ENCODE assay signal across 8 cellular contexts in the genomic region with DNA sequence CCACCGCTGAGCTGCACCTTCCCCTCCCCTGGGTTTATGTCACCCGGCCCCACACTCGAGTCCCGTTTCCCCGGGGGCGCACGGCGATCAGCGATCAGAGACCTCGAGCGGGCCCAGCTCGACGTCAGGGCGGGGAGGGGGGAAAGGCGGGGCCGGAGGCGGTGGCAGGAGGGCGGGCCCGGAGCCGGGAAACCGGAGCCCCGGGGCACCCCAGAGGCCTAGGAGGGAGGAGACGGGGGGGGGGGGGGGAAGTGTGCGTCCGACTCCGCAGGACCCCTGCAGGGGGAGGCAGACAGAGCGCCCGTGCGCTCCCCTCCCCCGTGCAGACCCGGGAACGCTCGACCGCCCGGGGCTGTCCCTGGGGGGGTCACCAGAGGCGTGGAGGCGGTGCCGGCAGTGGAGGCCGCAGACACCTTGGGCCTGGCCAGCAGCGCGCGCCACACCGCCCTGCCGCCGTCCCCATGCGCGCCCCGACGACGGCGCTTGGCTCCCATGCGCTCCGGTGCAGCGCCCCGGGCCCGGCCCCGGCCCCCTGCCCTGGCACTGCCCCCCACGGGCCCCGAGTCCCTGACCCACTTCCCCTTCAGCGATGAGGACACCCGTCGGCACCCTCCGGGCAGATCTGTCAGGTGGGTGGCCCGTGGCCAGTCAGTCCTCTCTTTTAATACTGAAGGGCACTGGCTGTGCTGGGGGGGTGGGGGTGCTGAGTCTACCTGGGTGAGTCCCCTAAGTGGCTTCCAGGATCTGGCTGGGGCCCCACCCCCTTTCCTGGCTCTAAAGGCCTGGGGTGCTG. TPM values are rescaled to one million over a fixed set of nuclear protein-coding genes. Genes with fewer than 3 reads are reported as not detected.
DNase-seq lines count a peak whose midpoint lies in the region; ATAC-seq, FAIRE-seq and TF ChIP-seq lines count a peak whose summit lies in the region.

No MANE protein-coding gene starts in this region.

- H3K4me3 Mint-ChIP-seq in T-helper 1 cell treated with Interleukin-12 subunit alpha and Interleukin-12 subunit beta and Interleukin-4 antibody, amounts not matched to agents 30 μg/mL and 1 μg/mL, for 36 hours = peak overlapping the region; percentile 86

- H3K4me2 ChIP-seq in GM23248 (ENCODE audit: unreplicated experiment) = peak overlapping the region; percentile 71
- H3K4me2 ChIP-seq in GM12878 (ENCODE audit: control insufficient read depth, insufficient read depth) = peak overlapping the region; percentile 100

- TF ChIP-seq POLR2A in GM12878 (IDR thresholded peaks at IDR 0.05; ENCODE audit: low read depth, low read length) = no peak

- CTCF ChIA-PET in GM12878 (lab: Yijun Ruan, JAX) = interaction anchor here (1.4 to 27.3 kb wide), 2 partner anchors 22 to 44 kb away, joined by 3 to 1053 read pairs; partner anchors contain the start of genes CDC37 and PDE4A

- intact Hi-C loops in GM12878 (cut with micrococcal nuclease; ENCODE audit: unreplicated experiment) = no loop called here

- H3K9ac ChIP-seq in GM23248 = peak overlapping the region; percentile 77
- peak overlapping the region; percentile 53 for H3K9ac ChIP-seq in GM12878 (ENCODE audit: control insufficient read depth, insufficient read depth, low read length)

- no peak for TF ChIP-seq RAD21 in GM12878 (IDR thresholded peaks at IDR 0.05; ENCODE audit: insufficient read depth, low read depth, low read length)

- TF ChIP-seq EP300 in GM12878 (IDR thresholded peaks at IDR 0.05; ENCODE audit: borderline replicate concordance in 1 of 2, control insufficient read depth in 1 of 2, low read depth in 2 of 2, low read length in 2 of 2) = no peak

- H3K79me2 ChIP-seq in GM23248 (ENCODE audit: insufficient read depth) = peaks cover 11% of the 10 kb centered on the region; the same call in 1 of the 2 replicates
- H3K79me2 ChIP-seq in GM12878 (ENCODE audit: control insufficient read depth, insufficient read depth, low read length) = peaks cover 2% of the 10 kb centered on the region; the same call in 1 of the 2 replicates

- H3K36me3 ChIP-seq in GM23248 (ENCODE audit: low read depth) (no peaks in the 10 kb centered on the region), GM12878 (ENCODE audit: control insufficient read depth in 2 of 2, insufficient read depth in 2 of 2, low read length in 1 of 2) (no peaks in the 10 kb centered on the region; a peak in 1 of 4 replicates)

- 4 to 5% methylated on average over 28 to 38 of the region's 64 CpGs for WGBS in GM23248 (ENCODE audit: low coverage in 1 of 2, low lambda C conversion rate in 2 of 2, missing lambda C conversion rate in 2 of 2), 2 experiments
- WGBS in GM12878 (ENCODE audit: insufficient coverage, insufficient replicate concordance, low lambda C conversion rate, missing lambda C conversion rate) = 4% methylated on average over 39 of the region's 64 CpGs

- peak overlapping the region; percentile 88 for H3K27ac Mint-ChIP-seq in T-helper 1 cell treated with Interleukin-12 subunit alpha and Interleukin-12 subunit beta and Interleukin-4 antibody, amounts not matched to agents 30 μg/mL and 1 μg/mL, for 36 hours

- H2AFZ ChIP-seq in GM23248 (peak overlapping the region; percentile 78), GM12878 (ENCODE audit: control insufficient read depth, low read depth, low read length) (peak overlapping the region; percentile 72)

- no peak for FAIRE-seq in GM12878 (lab: Jason Lieb, UNC)

- peaks cover 29% of the 10 kb centered on the region for H3K36me3 Mint-ChIP-seq in T-helper 1 cell treated with Interleukin-12 subunit alpha and Interleukin-12 subunit beta and Interleukin-4 antibody, amounts not matched to agents 30 μg/mL and 1 μg/mL, for 36 hours (ENCODE audit: low read depth)

- TF ChIP-seq CTCF in GM12878 (IDR thresholded peaks at IDR 0.05 in 2 of 3, conservative IDR thresholded peaks at IDR 0.05 in 1 of 3; ENCODE audit: control insufficient read depth in 2 of 3, extremely low read depth in 1 of 3, insufficient read depth in 1 of 3, low read depth in 3 of 3, low read length in 3 of 3) = no peak

- peaks cover 56% of the 10 kb centered on the region for H3K4me1 Mint-ChIP-seq in T-helper 1 cell treated with Interleukin-12 subunit alpha and Interleukin-12 subunit beta and Interleukin-4 antibody, amounts not matched to agents 30 μg/mL and 1 μg/mL, for 36 hours (ENCODE audit: low read depth)

- ATAC-seq in GM12878 = peak; percentile 66
- ATAC-seq in GM21619 (IDR thresholded peaks at IDR 0.05; ENCODE audit: unreplicated experiment) = no peak

- SMC1A ChIA-PET in GM12878 (lab: Charles Lee; ENCODE audit: uncharacterized antibody, unreplicated experiment) = interaction anchor here (0.9 to 17.7 kb wide), 2 partner anchors 21 to 40 kb away, joined by 3 to 364 read pairs; partner anchors contain the start of gene CDC37

- DNase-seq in GM23248 (peak; percentile 80), GM12878 (ENCODE audit: low read depth, low spot score) (no peak), islet precursor cell (peak; percentile 60), NCI-H1930 (lab: John Stamatoyannopoulos, UW) (no peak), retina (no peak)
- DNase-seq in stimulated activated CD8-positive, alpha-beta memory T cell treated with anti-CD3 and anti-CD28 coated beads, Interleukin-4, amount 100 ng/mL, for 48 hours = peak; percentile 75

- peaks cover 31% of the 10 kb centered on the region for H3K27me3 Mint-ChIP-seq in T-helper 1 cell treated with Interleukin-12 subunit alpha and Interleukin-12 subunit beta and Interleukin-4 antibody, amounts not matched to agents 30 μg/mL and 1 μg/mL, for 36 hours (ENCODE audit: low read depth)

- peak overlapping the region; percentile 75 for H3K4me3 ChIP-seq in GM23248
- peak overlapping the region; percentile 54; the same call in 1 of the 2 replicates for H3K4me3 ChIP-seq in GM12878

- H3K4me1 ChIP-seq in GM23248 (ENCODE audit: insufficient read depth) (no peaks in the 10 kb centered on the region), GM12878 (ENCODE audit: control insufficient read depth, insufficient read depth, low read length) (peaks cover 41% of the 10 kb centered on the region)

- in situ Hi-C loops in GM23248 (cut with MboI) (no loop called here), GM12878 (cut with MboI) (no loop called here)

- no TSS peak for BruUV-seq in GM12878 (replicated peaks; lab: Mats Ljungman, UMichigan)

- no peaks in the 10 kb centered on the region for H3K9me3 Mint-ChIP-seq in T-helper 1 cell treated with Interleukin-12 subunit alpha and Interleukin-12 subunit beta and Interleukin-4 antibody, amounts not matched to agents 30 μg/mL and 1 μg/mL, for 36 hours

- H3K9me3 ChIP-seq in GM23248 (ENCODE audit: low read depth) = no peaks in the 10 kb centered on the region
- H3K9me3 ChIP-seq in GM12878 (replicated peaks; ENCODE audit: control insufficient read depth, insufficient read depth, low read length) = no peaks in the 10 kb centered on the region

- no peaks in the 10 kb centered on the region for H3K27me3 ChIP-seq in GM23248 (replicated peaks; ENCODE audit: insufficient read depth)
- H3K27me3 ChIP-seq in GM12878 (replicated peaks in 1 of 2; ENCODE audit: control insufficient read depth in 2 of 2, insufficient read depth in 2 of 2, low read length in 1 of 2) = peaks cover 0 to 4% of the 10 kb centered on the region in 2 experiments; a peak in 1 of 4 replicates

- no peak overlapping the region for H3K27ac ChIP-seq in GM23248
- H3K27ac ChIP-seq in GM12878 (ENCODE audit: control insufficient read depth, insufficient read depth) = peak overlapping the region; percentile 56; the same call in 1 of the 2 replicates

- POLR2A ChIA-PET in GM12878 (lab: Charles Lee) = interaction anchor here (0.5 to 3.3 kb wide), 11 partner anchors 14 to 1901 kb away, joined by 3 to 16 read pairs (median 3); no protein-coding TSS in a partner anchor

- RAD21 ChIA-PET in GM12878 (lab: Charles Lee; ENCODE audit: unreplicated experiment) = interaction anchor here (0.5 to 3.7 kb wide), 9 partner anchors 11 to 330 kb away, joined by 3 to 21 read pairs (median 6); partner anchors contain the start of genes CDC37, ICAM1 and PDE4A

- H4K20me1 ChIP-seq in GM23248 (ENCODE audit: insufficient read depth) (no peaks in the 10 kb centered on the region), GM12878 (ENCODE audit: control insufficient read depth, insufficient read depth) (no peaks in the 10 kb centered on the region)

- peaks cover 19% of the 10 kb centered on the region for H3F3A ChIP-seq in GM23248 (ENCODE audit: insufficient read depth)

- no peaks in the 10 kb centered on the region for H3K9me2 ChIP-seq in GM23248 (ENCODE audit: insufficient read depth)

RNA-seq across cellular contexts. Expression of gene PDE4A, which starts 11.8 kb away (rescaled TPM):
- 2.4 and 4.7 TPM in 2 replicates for total RNA-seq in GM23248 (2014; rRNA removed; shearing (Covaris generic))
- polyA plus RNA-seq in GM23248 (2016; fragmentation: Nextera tagmentation; extraction: Ambion mirVana) (15.9 and 17.4 TPM in 2 replicates), GM12878 (2011; rRNA removed) (2.7 and 4.8 TPM in 2 replicates), GM12878 (2014; fragmentation: Illumina TruSeq; extraction: Trizol) (3.5 and 5.0 TPM in 2 replicates), GM12878 (2014; fragmentation: Nextera tagmentation; extraction: Ambion mirVana) (under 1 TPM; 0.24 to 0.46 TPM), GM12878 (2014; rRNA removed) (7.1 and 7.9 TPM in 2 replicates), GM12878 (2016; fragmentation: Nextera tagmentation; extraction: Ambion mirVana) (1 to 10 TPM; 7.4 to 8.1 TPM)
- total RNA-seq in GM12878 (2013; cell fraction: nucleolus; rRNA removed) = 7.4 and 7.7 TPM in 2 replicates
- total RNA-seq in GM12878 (2014; rRNA removed) (1.6 and 1.9 TPM in 2 replicates), GM12878 (2014; rRNA removed; fragmentation: Illumina TruSeq; extraction: Trizol) (1.7 and 1.9 TPM in 2 replicates), GM12878 (2021) (11.1 and 13.3 TPM in 2 replicates)
- polyA plus RNA-seq in GM12878 (2011; ENCODE audit: low read depth) = 6.4 TPM
- 8.4 and 9.3 TPM in 2 replicates for polyA plus RNA-seq in GM12878 (2011; cell fraction: cytosol; rRNA removed)
- polyA plus RNA-seq in GM12878 (2011; cell fraction: nucleus; rRNA removed) = 11.0 and 16.0 TPM in 2 replicates
- 14.3 and 15.7 TPM in 2 replicates for polyA plus RNA-seq in GM12878 (2012)
- polyA minus RNA-seq in GM12878 (2011; rRNA and poly(A)+ RNA removed) = 7.7 and 10.3 TPM in 2 replicates
- 7.8 and 9.2 TPM in 2 replicates for polyA minus RNA-seq in GM12878 (2011; cell fraction: cytosol; rRNA and poly(A)+ RNA removed)
- 3.5 TPM in 2 replicates for polyA minus RNA-seq in GM12878 (2011; cell fraction: nucleus; rRNA and poly(A)+ RNA removed)

RNA-seq across cellular contexts. Expression of gene CDC37, which starts 28.8 kb away (rescaled TPM):
- total RNA-seq in GM23248 (2014; rRNA removed; shearing (Covaris generic)) = 268 and 301 TPM in 2 replicates
- 288 and 291 TPM in 2 replicates for polyA plus RNA-seq in GM23248 (2016; fragmentation: Nextera tagmentation; extraction: Ambion mirVana)
- total RNA-seq in GM12878 (2013; cell fraction: nucleolus; rRNA removed) = 43.2 and 59.3 TPM in 2 replicates
- total RNA-seq in GM12878 (2014; rRNA removed) = 179 and 197 TPM in 2 replicates
- total RNA-seq in GM12878 (2014; rRNA removed; fragmentation: Illumina TruSeq; extraction: Trizol) = 110 and 117 TPM in 2 replicates
- 144 and 155 TPM in 2 replicates for total RNA-seq in GM12878 (2021)
- polyA plus RNA-seq in GM12878 (2011; ENCODE audit: low read depth) = 84.0 TPM
- polyA plus RNA-seq in GM12878 (2011; rRNA removed) = 140 and 200 TPM in 2 replicates
- 211 and 322 TPM in 2 replicates for polyA plus RNA-seq in GM12878 (2011; cell fraction: cytosol; rRNA removed)
- polyA plus RNA-seq in GM12878 (2011; cell fraction: nucleus; rRNA removed) = 421 and 498 TPM in 2 replicates
- 146 and 163 TPM in 2 replicates for polyA plus RNA-seq in GM12878 (2012)
- polyA plus RNA-seq in GM12878 (2014; fragmentation: Illumina TruSeq; extraction: Trizol) = 50.7 and 105 TPM in 2 replicates
- polyA plus RNA-seq in GM12878 (2014; fragmentation: Nextera tagmentation; extraction: Ambion mirVana) = 1 to 10 TPM; 4.7 to 8.8 TPM
- polyA plus RNA-seq in GM12878 (2014; rRNA removed) = 265 and 297 TPM in 2 replicates
- 100 to 1,000 TPM; 255 to 262 TPM for polyA plus RNA-seq in GM12878 (2016; fragmentation: Nextera tagmentation; extraction: Ambion mirVana)
- 76.0 and 82.1 TPM in 2 replicates for polyA minus RNA-seq in GM12878 (2011; rRNA and poly(A)+ RNA removed)
- polyA minus RNA-seq in GM12878 (2011; cell fraction: cytosol; rRNA and poly(A)+ RNA removed) = 42.4 and 45.5 TPM in 2 replicates
- 22.4 and 40.0 TPM in 2 replicates for polyA minus RNA-seq in GM12878 (2011; cell fraction: nucleus; rRNA and poly(A)+ RNA removed)

RNA-seq across cellular contexts. Expression of gene TYK2, which starts 51.8 kb away (rescaled TPM):
- total RNA-seq in GM23248 (2014; rRNA removed; shearing (Covaris generic)) = 64.1 and 85.5 TPM in 2 replicates
- polyA plus RNA-seq in GM23248 (2016; fragmentation: Nextera tagmentation; extraction: Ambion mirVana) (54.3 and 60.4 TPM in 2 replicates), GM12878 (2011; rRNA removed) (62.0 and 127 TPM in 2 replicates), GM12878 (2014; fragmentation: Illumina TruSeq; extraction: Trizol) (80.2 and 185 TPM in 2 replicates), GM12878 (2014; fragmentation: Nextera tagmentation; extraction: Ambion mirVana) (10 to 100 TPM; 36.4 to 66.9 TPM), GM12878 (2014; rRNA removed) (364 and 387 TPM in 2 replicates), GM12878 (2016; fragmentation: Nextera tagmentation; extraction: Ambion mirVana) (100 to 1,000 TPM; 172 to 186 TPM)
- total RNA-seq in GM12878 (2013; cell fraction: nucleolus; rRNA removed) = 483 and 545 TPM in 2 replicates
- total RNA-seq in GM12878 (2014; rRNA removed) (235 and 304 TPM in 2 replicates), GM12878 (2014; rRNA removed; fragmentation: Illumina TruSeq; extraction: Trizol) (145 and 164 TPM in 2 replicates), GM12878 (2021) (267 and 297 TPM in 2 replicates)
- 148 TPM for polyA plus RNA-seq in GM12878 (2011; ENCODE audit: low read depth)
- 171 and 227 TPM in 2 replicates for polyA plus RNA-seq in GM12878 (2011; cell fraction: cytosol; rRNA removed)
- 997 and 1,420 TPM in 2 replicates for polyA plus RNA-seq in GM12878 (2011; cell fraction: nucleus; rRNA removed)
- 217 and 288 TPM in 2 replicates for polyA plus RNA-seq in GM12878 (2012)
- polyA minus RNA-seq in GM12878 (2011; rRNA and poly(A)+ RNA removed) = 58.7 and 148 TPM in 2 replicates
- 70.7 and 98.7 TPM in 2 replicates for polyA minus RNA-seq in GM12878 (2011; cell fraction: cytosol; rRNA and poly(A)+ RNA removed)
- 78.8 and 145 TPM in 2 replicates for polyA minus RNA-seq in GM12878 (2011; cell fraction: nucleus; rRNA and poly(A)+ RNA removed)

Comparison
In these comparisons a context has a peak if more than half of its experiments do, and no peak if none do; other contexts are left out.
1. DNase-seq: peak in GM23248 (single experiment), islet precursor cell (single experiment) and stimulated activated CD8-positive, alpha-beta memory T cell treated with anti-CD3 and anti-CD28 coated beads, Interleukin-4, amount 100 ng/mL, for 48 hours (single experiment); none in GM12878 (single experiment), NCI-H1930 (0 of 2) and retina (single experiment).